12 cellular contexts compared by ENCODE assay signal in genomic region chr5:39175273-39175955, GRCh38. TPM values are rescaled to one million over a fixed set of nuclear protein-coding genes. Genes with fewer than 3 reads are reported as not detected.
DNase-seq lines count a peak whose midpoint lies in the region; ATAC-seq, FAIRE-seq and TF ChIP-seq lines count a peak whose summit lies in the region.
"Had no signal": no experiment of that assay in that cellular context is flagged by ENCODE, and none has a peak within 500 bp of the region (broad histone marks: within the 10 kb centered on the region; RNA-seq: fewer than 3 reads in every experiment).

No MANE protein-coding gene starts in this region.

- no peak for FAIRE-seq in GM12878 (lab: Jason Lieb, UNC)
- FAIRE-seq: HepG2 had no signal

- ATAC-seq in DND-41 (ENCODE audit: insufficient read depth, low read depth), result no peak
- peak; percentile 17; the same call in 1 of the 3 replicates for ATAC-seq in GM12878
- no peak for ATAC-seq in naive thymus-derived CD8-positive, alpha-beta T cell
- no peak for ATAC-seq in left cardiac atrium
- ATAC-seq in GM19023 (IDR thresholded peaks at IDR 0.05; ENCODE audit: unreplicated experiment), result no peak
- ATAC-seq: HepG2 had no signal

- H2AFZ ChIP-seq in DND-41 (ENCODE audit: low read depth, low read length) (no peak overlapping the region), OCI-LY3 (ENCODE audit: low read depth, low read length) (peak overlapping the region; percentile 47; the same call in 1 of the 2 replicates), GM12878 (ENCODE audit: control insufficient read depth, low read depth, low read length) (no peak overlapping the region)

- H3K27ac ChIP-seq in DND-41 (ENCODE audit: low read length), result peak overlapping the region; percentile 92
- peak overlapping the region; percentile 70 for H3K27ac ChIP-seq in OCI-LY3 (ENCODE audit: low read length)
- H3K27ac ChIP-seq in GM12878 (ENCODE audit: control insufficient read depth, insufficient read depth), result no peak overlapping the region

- H3K9me3 ChIP-seq in DND-41 (ENCODE audit: insufficient read depth, low read length, severe bottlenecking) (peaks cover 5% of the 10 kb centered on the region), OCI-LY3 (ENCODE audit: insufficient read depth, low read length) (no peaks in the 10 kb centered on the region), GM12878 (replicated peaks; ENCODE audit: control insufficient read depth, insufficient read depth, low read length) (no peaks in the 10 kb centered on the region; the same call in 1 of the 3 replicates)

- no peaks in the 10 kb centered on the region for H3K27me3 ChIP-seq in DND-41 (ENCODE audit: insufficient read depth, low read length, poor library complexity)
- H3K27me3 ChIP-seq in OCI-LY3 (ENCODE audit: low read depth, low read length), result peaks cover 6% of the 10 kb centered on the region; the same call in 1 of the 2 replicates
- H3K27me3 ChIP-seq in GM12878 (replicated peaks in 1 of 2; ENCODE audit: control insufficient read depth in 2 of 2, insufficient read depth in 2 of 2, low read length in 1 of 2), result no peaks in the 10 kb centered on the region

- RAD21 ChIA-PET in GM12878 (lab: Charles Lee; ENCODE audit: unreplicated experiment), result interaction anchor here (1.3 kb wide), 2 partner anchors 42 to 99 kb away, joined by 3 read pairs; no protein-coding TSS in a partner anchor

- DNase-seq in DND-41, result no peak
- DNase-seq in GM12878 (ENCODE audit: low read depth, low spot score), result no peak
- no peak for DNase-seq in naive thymus-derived CD8-positive, alpha-beta T cell
- no peak for DNase-seq in left cardiac atrium
- no peak for DNase-seq in NCI-H1436 (lab: John Stamatoyannopoulos, UW)
- no peak for DNase-seq in NCI-H1417 treated with DMSO at 0.1 percent for 48 hours (lab: John Stamatoyannopoulos, UW)
- DNase-seq: NCI-H1930 had no signal

- CTCF ChIA-PET in GM12878 (lab: Yijun Ruan, JAX), result interaction anchor here (0.6 to 1.4 kb wide), 4 partner anchors 10 to 94 kb away, joined by 3 to 4 read pairs (median 3); no protein-coding TSS in a partner anchor

- no peaks in the 10 kb centered on the region for H3K79me2 ChIP-seq in DND-41 (ENCODE audit: insufficient read depth, low read length)
- no peaks in the 10 kb centered on the region for H3K79me2 ChIP-seq in OCI-LY3 (ENCODE audit: low read length)
- no peaks in the 10 kb centered on the region for H3K79me2 ChIP-seq in GM12878 (ENCODE audit: control insufficient read depth, insufficient read depth, low read length)

- H3K36me3 ChIP-seq in DND-41 (ENCODE audit: insufficient read depth, low read length) (no peaks in the 10 kb centered on the region), OCI-LY3 (replicated peaks; ENCODE audit: low read depth, low read length) (no peaks in the 10 kb centered on the region), GM12878 (ENCODE audit: control insufficient read depth in 2 of 2, insufficient read depth in 2 of 2, low read length in 1 of 2) (no peaks in the 10 kb centered on the region)

- intact Hi-C loops in GM12878 (cut with micrococcal nuclease; ENCODE audit: unreplicated experiment) (no loop called here), left cardiac atrium (cut with DNase I) (no loop called here)

- 3% methylated on average over 5 of the region's 5 CpGs for WGBS in GM12878 (ENCODE audit: insufficient coverage, insufficient replicate concordance, low lambda C conversion rate, missing lambda C conversion rate)

- peaks cover 23 to 46% (median 33%) of the 10 kb centered on the region in 3 donors for H3K36me3 Mint-ChIP-seq in naive thymus-derived CD8-positive, alpha-beta T cell

- H3K4me3 ChIP-seq in DND-41 (ENCODE audit: low read depth in 1 of 2, low read length in 2 of 2), result no peak overlapping the region
- H3K4me3 ChIP-seq in OCI-LY3 (ENCODE audit: low read length), result peak overlapping the region; percentile 50
- no peak overlapping the region for H3K4me3 ChIP-seq in GM12878

- H3K9me3 Mint-ChIP-seq in naive thymus-derived CD8-positive, alpha-beta T cell, result peaks cover 0 to 10% (median 4%) of the 10 kb centered on the region in 9 donors

- POLR2A ChIA-PET in GM12878 (lab: Charles Lee), result interaction anchor here (0.6 kb wide), 1 partner anchor 9 kb away, joined by 4 read pairs; no protein-coding TSS in a partner anchor
- POLR2A ChIA-PET in naive thymus-derived CD8-positive, alpha-beta T cell (lab: Charles Lee), result interaction anchor here (2.7 to 10.2 kb wide), 5 partner anchors 10 to 42 kb away, joined by 10 to 446 read pairs (median 69); partner anchors contain the start of gene FYB1

- no peaks in the 10 kb centered on the region for H4K20me1 ChIP-seq in DND-41 (ENCODE audit: insufficient read depth, low read length)
- H4K20me1 ChIP-seq in OCI-LY3 (ENCODE audit: insufficient read depth, low read length), result no peaks in the 10 kb centered on the region
- no peaks in the 10 kb centered on the region for H4K20me1 ChIP-seq in GM12878 (ENCODE audit: control insufficient read depth, insufficient read depth)

- TF ChIP-seq CTCF in DND-41 (IDR thresholded peaks at IDR 0.05; ENCODE audit: borderline replicate concordance, extremely low read depth, low read length, poor library complexity, severe bottlenecking), result no peak
- no peak for TF ChIP-seq CTCF in OCI-LY3 (IDR thresholded peaks at IDR 0.05; ENCODE audit: low read depth, low read length)
- TF ChIP-seq CTCF in GM12878 (IDR thresholded peaks at IDR 0.05 in 2 of 3, conservative IDR thresholded peaks at IDR 0.05 in 1 of 3; ENCODE audit: control insufficient read depth in 2 of 3, extremely low read depth in 1 of 3, insufficient read depth in 1 of 3, low read depth in 3 of 3, low read length in 3 of 3), result no peak

- H3K4me3 Mint-ChIP-seq in naive thymus-derived CD8-positive, alpha-beta T cell, result peak overlapping the region; percentile 53 to 87 (median 66)

- H3K9ac ChIP-seq in DND-41 (ENCODE audit: low read depth, low read length) (no peak overlapping the region), OCI-LY3 (ENCODE audit: low read length) (peak overlapping the region; percentile 32; the same call in 1 of the 2 replicates), GM12878 (ENCODE audit: control insufficient read depth, insufficient read depth, low read length) (no peak overlapping the region)

- TF ChIP-seq POLR2A in GM12878 (IDR thresholded peaks at IDR 0.05; ENCODE audit: low read depth, low read length), result no peak

- H3K4me2 ChIP-seq in DND-41 (ENCODE audit: insufficient read depth, low read length) (no peak overlapping the region), OCI-LY3 (ENCODE audit: low read length) (peak overlapping the region; percentile 77), GM12878 (ENCODE audit: control insufficient read depth, insufficient read depth) (no peak overlapping the region)

- no peaks in the 10 kb centered on the region for H3K27me3 Mint-ChIP-seq in naive thymus-derived CD8-positive, alpha-beta T cell

- SMC1A ChIA-PET in GM12878 (lab: Charles Lee; ENCODE audit: uncharacterized antibody, unreplicated experiment), result interaction anchor here (1.3 to 2.7 kb wide), 5 partner anchors 10 to 94 kb away, joined by 4 to 7 read pairs (median 5); no protein-coding TSS in a partner anchor

- peaks cover 49 to 97% (median 95%) of the 10 kb centered on the region in 4 donors for H3K4me1 Mint-ChIP-seq in naive thymus-derived CD8-positive, alpha-beta T cell

- in situ Hi-C loops in GM12878 (cut with MboI), result no loop called here

- peaks cover 58% of the 10 kb centered on the region for H3K4me1 ChIP-seq in DND-41 (ENCODE audit: insufficient read depth, low read length)
- peaks cover 43% of the 10 kb centered on the region for H3K4me1 ChIP-seq in OCI-LY3 (ENCODE audit: low read length)
- peaks cover 4% of the 10 kb centered on the region for H3K4me1 ChIP-seq in GM12878 (ENCODE audit: control insufficient read depth, insufficient read depth, low read length)

- BruUV-seq in GM12878 (replicated peaks; lab: Mats Ljungman, UMichigan), result no TSS peak

- peak overlapping the region; percentile 90 to 98 (median 95) for H3K27ac Mint-ChIP-seq in naive thymus-derived CD8-positive, alpha-beta T cell

- no peak for TF ChIP-seq EP300 in GM12878 (IDR thresholded peaks at IDR 0.05; ENCODE audit: borderline replicate concordance in 1 of 2, control insufficient read depth in 1 of 2, low read depth in 2 of 2, low read length in 2 of 2)

- TF ChIP-seq RAD21 in GM12878 (IDR thresholded peaks at IDR 0.05; ENCODE audit: insufficient read depth, low read depth, low read length), result no peak

TF ChIP-seq in GM12878, 131 proteins besides CTCF, POLR2A, EP300 and RAD21 (continues in another document):
- TF ChIP-seq ZNF207 (IDR thresholded peaks at IDR 0.05; ENCODE audit: borderline replicate concordance) (no peak), EED (IDR thresholded peaks at IDR 0.05; ENCODE audit: low read depth) (no peak), KLF5 (IDR thresholded peaks at IDR 0.05; ENCODE audit: partially characterized antibody) (no peak), TAF1 (IDR thresholded peaks at IDR 0.05; ENCODE audit: borderline replicate concordance, low read depth, low read length) (no peak), YY1 (IDR thresholded peaks at IDR 0.05; ENCODE audit: low read depth, low read length) (no peak), ZSCAN29 (IDR thresholded peaks at IDR 0.05) (no peak), FOS (IDR thresholded peaks at IDR 0.05; ENCODE audit: borderline replicate concordance, extremely low read depth, insufficient read length) (no peak)

RNA-seq across cellular contexts. Expression of gene FYB1, which starts 43.9 kb away (rescaled TPM):
- total RNA-seq in GM12878 (2013; cell fraction: nucleolus; rRNA removed), result 43.4 and 50.7 TPM in 2 replicates
- total RNA-seq in GM12878 (2014; rRNA removed) (0.06 and 0.27 TPM in 2 replicates), GM12878 (2014; rRNA removed; fragmentation: Illumina TruSeq; extraction: Trizol) (0.40 and 0.55 TPM in 2 replicates), GM12878 (2021) (0.26 and 0.56 TPM in 2 replicates), left cardiac atrium (10 to 100 TPM in 1 of 2 donors, 1 to 10 TPM in 1; 5.0 to 13.4 TPM)
- polyA plus RNA-seq in GM12878 (2011; ENCODE audit: low read depth), result 0.22 TPM
- polyA plus RNA-seq in GM12878 (2011; rRNA removed) (4.3 and 5.8 TPM in 2 replicates), GM12878 (2014; fragmentation: Illumina TruSeq; extraction: Trizol) (0.10 and 0.18 TPM in 2 replicates), GM12878 (2014; fragmentation: Nextera tagmentation; extraction: Ambion mirVana) (under 1 TPM; 0.24 to 0.92 TPM), GM12878 (2014; rRNA removed) (0.05 and 0.17 TPM in 2 replicates), GM12878 (2016; fragmentation: Nextera tagmentation; extraction: Ambion mirVana) (not detected)
- polyA plus RNA-seq in GM12878 (2011; cell fraction: cytosol; rRNA removed), result 1.3 and 1.7 TPM in 2 replicates
- 2.9 and 3.2 TPM in 2 replicates for polyA plus RNA-seq in GM12878 (2011; cell fraction: nucleus; rRNA removed)
- 1.6 and 2.8 TPM in 2 replicates for polyA plus RNA-seq in GM12878 (2012)
- polyA minus RNA-seq in GM12878 (2011; rRNA and poly(A)+ RNA removed), result 2.0 and 2.1 TPM in 2 replicates
- polyA minus RNA-seq in GM12878 (2011; cell fraction: cytosol; rRNA and poly(A)+ RNA removed), result 0.67 and 1.5 TPM in 2 replicates
- 3.6 and 4.4 TPM in 2 replicates for polyA minus RNA-seq in GM12878 (2011; cell fraction: nucleus; rRNA and poly(A)+ RNA removed)
- 100 to 1,000 TPM; 579 to 642 TPM for total RNA-seq in naive thymus-derived CD8-positive, alpha-beta T cell
- 100 to 1,000 TPM; 181 to 431 (median 312) TPM for polyA plus RNA-seq in naive thymus-derived CD8-positive, alpha-beta T cell
- total RNA-seq: fibroblast of lung, HepG2 had no signal
- polyA plus RNA-seq: fibroblast of lung, neural cell had no signal

Comparison
In these comparisons a context has a peak if more than half of its experiments do, and no peak if none do; other contexts are left out.
1. RNA of gene FYB1, which starts 43.9 kb away (total RNA-seq): 579 to 642 TPM in naive thymus-derived CD8-positive, alpha-beta T cell; 5.0 to 13.4 TPM in left cardiac atrium and 0.06 to 50.7 TPM in GM12878; every median in the first group is over 10 times any median in the second.